ENCODE assay signal across 1 cellular context in genomic region chr3:148998715-148999413, GRCh38.
TF ChIP-seq lines count a peak whose summit lies in the region.

No MANE protein-coding gene starts in this region.

TF ChIP-seq in WTC11, 78 proteins besides CTCF, POLR2A, EP300 and RAD21 (continued from another document):
- no peak for TF ChIP-seq KAT7 (CRISPR knock-in tag; IDR thresholded peaks at IDR 0.05; ENCODE audit: borderline replicate concordance)
- TF ChIP-seq AFF4 (CRISPR knock-in tag; IDR thresholded peaks at IDR 0.05; ENCODE audit: borderline replicate concordance), result no peak
- no peak for TF ChIP-seq ZNF416 (CRISPR knock-in tag; IDR thresholded peaks at IDR 0.05)
- TF ChIP-seq GABPB1 (CRISPR knock-in tag; IDR thresholded peaks at IDR 0.05), result no peak
- no peak for TF ChIP-seq STAT6 (CRISPR knock-in tag; conservative IDR thresholded peaks at IDR 0.05; ENCODE audit: low read depth)
- no peak for TF ChIP-seq ZNF671 (CRISPR knock-in tag; IDR thresholded peaks at IDR 0.05)
- TF ChIP-seq ATF6 (CRISPR knock-in tag; IDR thresholded peaks at IDR 0.05), result no peak
- no peak for TF ChIP-seq SP1 (CRISPR knock-in tag; conservative IDR thresholded peaks at IDR 0.05)
- TF ChIP-seq HMGA2 (CRISPR knock-in tag; IDR thresholded peaks at IDR 0.05), result no peak
- no peak for TF ChIP-seq FOXP4 (CRISPR knock-in tag; IDR thresholded peaks at IDR 0.05)
